In genomic region chr19:22180117-22180704, GRCh38 we compare ENCODE assay signal across 11 cellular contexts. TPM values are rescaled to one million over a fixed set of nuclear protein-coding genes. Genes with fewer than 3 reads are reported as not detected.
"Had no signal": no experiment of that assay in that cellular context is flagged by ENCODE, and none has a peak within 500 bp of the region (broad histone marks: within the 10 kb centered on the region; RNA-seq: fewer than 3 reads in every experiment).

No MANE protein-coding gene starts in this region.

RNA-seq across cellular contexts. Expression of gene ZNF676, which starts 16.5 kb away (rescaled TPM):
- total RNA-seq: naive thymus-derived CD8-positive, alpha-beta T cell; natural killer cell; natural killer cell treated with Interleukin-12 subunit alpha and Interleukin-12 subunit beta and Interleukin-15 and Interleukin-18, amount 100 ng/mL, for 72 hours; neural crest cell; occipital lobe; osteocyte; progenitor cell of endocrine pancreas; pulmonary artery endothelial cell; skeletal muscle tissue; smooth muscle cell had no signal
- polyA plus RNA-seq: naive thymus-derived CD8-positive, alpha-beta T cell; neural cell; smooth muscle cell had no signal
